Comparison of ENCODE assay signal across 27 cellular contexts in the genomic region with DNA sequence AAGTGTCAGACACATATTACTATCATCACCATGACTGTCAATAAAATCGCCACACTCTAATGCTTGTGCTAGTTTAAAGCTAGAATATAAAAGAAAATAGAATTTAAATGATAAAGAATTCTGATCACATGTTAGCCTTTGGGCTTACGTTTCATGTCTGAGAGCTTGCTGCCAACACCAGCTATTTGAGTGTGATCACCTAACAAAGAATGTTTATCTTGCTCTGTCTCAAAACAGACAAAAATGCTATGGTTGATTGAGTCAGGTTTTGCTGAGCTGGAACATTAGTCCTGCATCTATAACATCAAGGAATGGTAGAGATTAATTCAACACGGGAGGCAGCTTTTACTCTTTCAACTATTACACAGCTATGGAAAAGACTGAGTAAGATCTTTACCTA. TPM values are rescaled to one million over a fixed set of nuclear protein-coding genes. Genes with fewer than 3 reads are reported as not detected.
"Had no signal": no experiment of that assay in that cellular context is flagged by ENCODE, and none has a peak within 500 bp of the region (broad histone marks: within the 10 kb centered on the region; RNA-seq: fewer than 3 reads in every experiment).

No MANE protein-coding gene starts in this region.

- H3K4me1 ChIP-seq: body of pancreas had no signal

- H3K36me3 ChIP-seq: WERI-Rb-1 had no signal

- DNase-seq: activated CD4-positive, alpha-beta memory T cell treated with anti-CD3 and anti-CD28 coated beads, Interleukin-2, amount 10 ng/mL, durations not matched to agents 7 days and 5 days; activated CD4-positive, alpha-beta T cell treated with anti-CD3 and anti-CD28 coated beads for 36 hours; activated CD4-positive, alpha-beta T cell treated with anti-CD3 and anti-CD28 coated beads, Interleukin-2, amount 50 U/mL, for 1 hour; activated gamma-delta T cell; activated naive CD4-positive, alpha-beta T cell treated with anti-CD3 and anti-CD28 coated beads for 36 hours; activated T-cell treated with anti-CD3 and anti-CD28 coated beads for 4 hours; activated T-cell treated with anti-CD3 and anti-CD28 coated beads, Interleukin-2, amount 50 U/mL, for 48 hours; body of pancreas; central memory CD4-positive, alpha-beta T cell; Karpas-422; MM.1S; NCI-H1105; NCI-H1436; NCI-H1694 treated with DMSO at 0.1 percent for 48 hours; NCI-H2081 treated with DMSO at 0.1 percent for 48 hours; NCI-H226; NCI-H524 treated with DMSO at 0.1 percent for 48 hours; NCI-H82; T-cell; T-helper 2 cell; WERI-Rb-1 had no signal

- H3K27me3 ChIP-seq: body of pancreas had no signal

- H3K27ac ChIP-seq: body of pancreas, SK-N-MC, WERI-Rb-1 had no signal

- H3K4me3 ChIP-seq: body of pancreas, K562, SK-N-MC had no signal

RNA-seq across cellular contexts. Expression of a gene that starts 50.7 kb away (rescaled TPM):
- total RNA-seq: activated CD4-positive, alpha-beta memory T cell treated with anti-CD3 and anti-CD28 coated beads, Interleukin-2, amount 10 ng/mL, durations not matched to agents 7 days and 5 days; activated CD4-positive, alpha-beta T cell treated with anti-CD3 and anti-CD28 coated beads for 36 hours; activated CD8-positive, alpha-beta memory T cell treated with anti-CD3 and anti-CD28 coated beads for 36 hours; activated naive CD4-positive, alpha-beta T cell treated with anti-CD3 and anti-CD28 coated beads for 36 hours; activated T-helper 17 cell treated with anti-CD3 and anti-CD28 coated beads, Interleukin-2, amount 50 U/mL, for 72 hours; body of pancreas; bronchial epithelial cell; K562; OCI-LY7; T-cell had no signal
- polyA plus RNA-seq: K562 had no signal
